1 cellular context compared by ENCODE assay signal in the genomic region with DNA sequence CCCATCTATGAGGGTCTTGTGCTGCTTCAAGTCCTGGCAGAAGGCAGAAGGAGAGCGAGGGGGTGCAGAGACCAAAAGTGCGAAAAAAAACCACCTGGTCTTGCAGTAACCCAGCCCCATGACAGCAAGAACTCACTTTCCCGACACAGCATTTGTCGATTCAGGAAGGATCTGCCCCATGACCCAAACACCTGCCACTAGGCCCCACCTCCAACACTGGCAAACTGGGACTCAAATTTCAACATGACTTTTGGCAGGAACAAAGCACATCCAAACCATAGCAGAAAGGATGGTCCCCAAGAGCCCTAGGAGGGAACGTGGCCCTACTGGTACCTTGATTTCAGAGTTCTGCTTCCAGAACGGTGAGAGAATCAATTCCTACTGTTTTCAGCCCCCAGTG.
A peak's percentile ranks its signal among the peaks of the same experiment; 100 is the strongest.
TF ChIP-seq lines count a peak whose summit lies in the region.

No MANE protein-coding gene starts in this region.

TF ChIP-seq in HepG2, 621 proteins besides CTCF, POLR2A, EP300 and RAD21:
- TF ChIP-seq ZNF567 (CRISPR knock-in tag; IDR thresholded peaks at IDR 0.05; ENCODE audit: borderline replicate concordance) (no peak), KDM2A (CRISPR knock-in tag; IDR thresholded peaks at IDR 0.05; ENCODE audit: borderline replicate concordance, low read depth) (no peak), MAFF (IDR thresholded peaks at IDR 0.05; ENCODE audit: low read depth, low read length) (no peak), EZH2 (conservative IDR thresholded peaks at IDR 0.05; ENCODE audit: low read depth, low read length) (0 out of 2 replicates have a peak, but pooled peaks have one; percentile 2), ZC3H13 (CRISPR knock-in tag; IDR thresholded peaks at IDR 0.05) (no peak), ZNF460 (CRISPR knock-in tag; IDR thresholded peaks at IDR 0.05; ENCODE audit: borderline replicate concordance) (no peak)
